ENCODE assay signal across 7 cellular contexts in the genomic region with DNA sequence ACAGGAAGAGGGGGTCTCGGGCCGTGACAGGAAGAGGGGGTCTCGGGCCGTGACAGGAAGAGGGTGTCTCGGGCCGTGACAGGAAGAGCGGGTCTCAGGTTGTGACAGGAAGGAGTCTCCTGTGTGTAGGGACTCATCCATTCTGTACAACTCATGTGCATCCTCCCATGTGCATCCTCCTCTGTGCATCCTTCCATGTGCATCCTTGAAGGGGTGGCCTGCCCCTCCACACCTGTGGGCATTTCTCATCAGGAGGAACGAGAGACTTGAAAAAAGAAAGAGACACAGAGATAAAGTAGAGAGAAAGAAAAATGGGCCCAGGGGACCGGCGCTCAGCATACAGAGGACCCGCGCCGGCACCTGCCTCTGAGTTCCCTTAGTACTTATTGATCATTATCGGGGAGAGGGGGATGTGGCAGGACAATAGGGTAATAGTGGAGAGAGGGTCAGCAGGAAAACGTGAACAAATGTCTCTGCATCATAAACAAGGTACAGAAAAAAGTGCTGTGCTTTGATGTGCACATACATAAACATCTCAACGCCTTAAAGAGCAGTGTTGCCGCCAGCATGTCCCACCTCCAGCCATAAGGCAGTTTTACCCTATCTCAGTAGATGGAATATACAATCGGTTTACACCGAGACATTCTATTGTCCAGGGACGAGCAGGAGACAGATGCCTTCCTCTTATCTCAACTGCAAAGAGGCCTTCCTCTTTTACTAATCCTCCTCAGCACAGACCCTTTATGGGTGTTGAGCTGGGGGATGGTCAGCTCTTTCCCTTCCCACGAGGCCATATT. TPM values are rescaled to one million over a fixed set of nuclear protein-coding genes. Genes with fewer than 3 reads are reported as not detected.
DNase-seq lines count a peak whose midpoint lies in the region; ATAC-seq and TF ChIP-seq lines count a peak whose summit lies in the region.
"Not testable (repeated sequence)": the region's sequence is repeated elsewhere in the genome, so short reads cannot be mapped to it uniquely, and the experiment has no call there.

No MANE protein-coding gene starts in this region.

- POLR2A ChIA-PET in CD8-positive, alpha-beta T cell (lab: Charles Lee), result not testable (repeated sequence)

- peak overlapping the region; percentile 63 for H3K4me3 Mint-ChIP-seq in CD8-positive, alpha-beta T cell
- H3K4me3 Mint-ChIP-seq in activated CD4-positive, alpha-beta T cell treated with anti-CD3 and anti-CD28 coated beads, Interleukin-2, amount 10 ng/mL, durations not matched to agents 24 days and 14 days, result peak overlapping the region; percentile 17
- peak overlapping the region; percentile 67 to 85 for H3K4me3 Mint-ChIP-seq in activated T-cell treated with anti-CD3 and anti-CD28 coated beads, Interleukin-2, amount 50 U/mL, for 72 hours
- H3K4me3 Mint-ChIP-seq in activated naive CD8-positive, alpha-beta T cell treated with anti-CD3 and anti-CD28 coated beads, Interleukin-2, amount 50 U/mL, for 24 hours, result peak overlapping the region; percentile 8

- H3K9me3 Mint-ChIP-seq in CD8-positive, alpha-beta T cell, result peaks cover 10% of the 10 kb centered on the region
- peaks cover 13% of the 10 kb centered on the region for H3K9me3 Mint-ChIP-seq in activated CD4-positive, alpha-beta T cell treated with anti-CD3 and anti-CD28 coated beads, Interleukin-2, amount 10 ng/mL, durations not matched to agents 24 days and 14 days
- peaks cover 7 to 13% of the 10 kb centered on the region in 2 donors for H3K9me3 Mint-ChIP-seq in activated T-cell treated with anti-CD3 and anti-CD28 coated beads, Interleukin-2, amount 50 U/mL, for 72 hours
- H3K9me3 Mint-ChIP-seq in activated naive CD8-positive, alpha-beta T cell treated with anti-CD3 and anti-CD28 coated beads, Interleukin-2, amount 50 U/mL, for 24 hours, result not testable (repeated sequence)

- peak overlapping the region; percentile 96 for H3K27ac Mint-ChIP-seq in CD8-positive, alpha-beta T cell
- peak overlapping the region; percentile 82 for H3K27ac Mint-ChIP-seq in activated CD4-positive, alpha-beta T cell treated with anti-CD3 and anti-CD28 coated beads, Interleukin-2, amount 10 ng/mL, durations not matched to agents 24 days and 14 days
- peak overlapping the region; percentile 96 for H3K27ac Mint-ChIP-seq in activated T-cell treated with anti-CD3 and anti-CD28 coated beads, Interleukin-2, amount 50 U/mL, for 72 hours
- peak overlapping the region; percentile 64 for H3K27ac Mint-ChIP-seq in activated naive CD8-positive, alpha-beta T cell treated with anti-CD3 and anti-CD28 coated beads, Interleukin-2, amount 50 U/mL, for 24 hours

- H3K4me3 ChIP-seq in CD8-positive, alpha-beta T cell (ENCODE audit: low read depth, low read length); NB4 (ENCODE audit: low read depth, low read length): not testable (repeated sequence)

- H3K4me1 ChIP-seq in CD8-positive, alpha-beta T cell (ENCODE audit: insufficient read depth, low read length), result peaks cover 16% of the 10 kb centered on the region

- H3K27me3 Mint-ChIP-seq in CD8-positive, alpha-beta T cell (ENCODE audit: low read depth); activated CD4-positive, alpha-beta T cell treated with anti-CD3 and anti-CD28 coated beads, Interleukin-2, amount 10 ng/mL, durations not matched to agents 24 days and 14 days; activated T-cell treated with anti-CD3 and anti-CD28 coated beads, Interleukin-2, amount 50 U/mL, for 72 hours (ENCODE audit: low read depth); activated naive CD8-positive, alpha-beta T cell treated with anti-CD3 and anti-CD28 coated beads, Interleukin-2, amount 50 U/mL, for 24 hours: not testable (repeated sequence)

- intact Hi-C loops in CD8-positive, alpha-beta T cell (cut with DNase I, micrococcal nuclease), result loop anchor here (2.0 kb wide), 2 partner anchors 26 to 68 kb away; a partner anchor contains a TSS
- intact Hi-C loops in activated CD4-positive, alpha-beta T cell treated with anti-CD3 and anti-CD28 coated beads, Interleukin-2, amount 10 ng/mL, durations not matched to agents 24 days and 14 days (cut with micrococcal nuclease), result not testable (repeated sequence)

- TF ChIP-seq CTCF in CD8-positive, alpha-beta T cell (IDR thresholded peaks at IDR 0.05); NB4 (IDR thresholded peaks at IDR 0.05; ENCODE audit: low read depth, low read length): not testable (repeated sequence)

- not testable (repeated sequence) for TF ChIP-seq POLR2A in NB4 (IDR thresholded peaks at IDR 0.05; ENCODE audit: extremely low read depth, insufficient read length)

- not testable (repeated sequence) for H3K36me3 Mint-ChIP-seq in CD8-positive, alpha-beta T cell; activated CD4-positive, alpha-beta T cell treated with anti-CD3 and anti-CD28 coated beads, Interleukin-2, amount 10 ng/mL, durations not matched to agents 24 days and 14 days (ENCODE audit: low read depth); activated T-cell treated with anti-CD3 and anti-CD28 coated beads, Interleukin-2, amount 50 U/mL, for 72 hours (ENCODE audit: insufficient read depth in 2 of 2); activated naive CD8-positive, alpha-beta T cell treated with anti-CD3 and anti-CD28 coated beads, Interleukin-2, amount 50 U/mL, for 24 hours (ENCODE audit: low read depth)

- H3K36me3 ChIP-seq in CD8-positive, alpha-beta T cell (ENCODE audit: insufficient read depth, low read length), result not testable (repeated sequence)

- peak; percentile 81 for ATAC-seq in CD8-positive, alpha-beta T cell
- peak in 1 of 2 donors; percentile 41 for ATAC-seq in activated T-cell treated with anti-CD3 and anti-CD28 coated beads, Interleukin-2, amount 50 U/mL, for 72 hours (replicated peaks in 1 of 2)
- not testable (repeated sequence) for ATAC-seq in activated naive CD8-positive, alpha-beta T cell treated with anti-CD3 and anti-CD28 coated beads, Interleukin-2, amount 50 U/mL, for 24 hours

- H3K27me3 ChIP-seq in CD8-positive, alpha-beta T cell (ENCODE audit: insufficient read depth, low read length), result not testable (repeated sequence)

- peak overlapping the region; percentile 45 for H3K27ac ChIP-seq in CD8-positive, alpha-beta T cell (ENCODE audit: low read depth, low read length)

- CTCF ChIA-PET in CD8-positive, alpha-beta T cell (lab: Charles Lee), result not testable (repeated sequence)

- peak in 2 of 7 experiments; percentile 16 to 22 for DNase-seq in CD8-positive, alpha-beta T cell
- peak; percentile 26 for DNase-seq in NB4 (ENCODE audit: low read depth)
- DNase-seq in activated CD4-positive, alpha-beta T cell treated with anti-CD3 and anti-CD28 coated beads, Interleukin-2, amount 10 ng/mL, durations not matched to agents 24 days and 14 days; activated T-cell treated with anti-CD3 and anti-CD28 coated beads, Interleukin-2, amount 50 U/mL, for 72 hours; activated naive CD8-positive, alpha-beta T cell treated with anti-CD3 and anti-CD28 coated beads, Interleukin-2, amount 50 U/mL, for 24 hours: not testable (repeated sequence)
- DNase-seq in medulla oblongata (ENCODE audit: extremely low spot score), result peak; percentile 0
- peak; percentile 35 for DNase-seq in stimulated activated CD8-positive, alpha-beta memory T cell treated with anti-CD3 and anti-CD28 coated beads, Interleukin-4, amount 100 ng/mL, for 48 hours

- H3K9me3 ChIP-seq in CD8-positive, alpha-beta T cell (ENCODE audit: low read length), result not testable (repeated sequence)

- peaks cover 26% of the 10 kb centered on the region for H3K4me1 Mint-ChIP-seq in CD8-positive, alpha-beta T cell (ENCODE audit: low read depth)
- not testable (repeated sequence) for H3K4me1 Mint-ChIP-seq in activated CD4-positive, alpha-beta T cell treated with anti-CD3 and anti-CD28 coated beads, Interleukin-2, amount 10 ng/mL, durations not matched to agents 24 days and 14 days; activated naive CD8-positive, alpha-beta T cell treated with anti-CD3 and anti-CD28 coated beads, Interleukin-2, amount 50 U/mL, for 24 hours
- H3K4me1 Mint-ChIP-seq in activated T-cell treated with anti-CD3 and anti-CD28 coated beads, Interleukin-2, amount 50 U/mL, for 72 hours (ENCODE audit: low read depth), result peaks cover 17% of the 10 kb centered on the region

RNA-seq across cellular contexts. Expression of a gene that starts 30.0 kb away (rescaled TPM):
- total RNA-seq in CD8-positive, alpha-beta T cell, result 10 to 100 TPM; 18.3 to 19.3 TPM
- 66.0 and 68.7 TPM in 2 replicates for total RNA-seq in activated CD4-positive, alpha-beta T cell treated with anti-CD3 and anti-CD28 coated beads, Interleukin-2, amount 10 ng/mL, durations not matched to agents 24 days and 14 days
- 10 to 100 TPM; 52.2 to 72.0 TPM for total RNA-seq in activated T-cell treated with anti-CD3 and anti-CD28 coated beads, Interleukin-2, amount 50 U/mL, for 72 hours

Comparison
In these comparisons a context has a peak if more than half of its experiments do, and no peak if none do; other contexts are left out.
1. H3K4me3 Mint-ChIP-seq: peak in every context shown above with its lines; median percentile 76 in activated T-cell treated with anti-CD3 and anti-CD28 coated beads, Interleukin-2, amount 50 U/mL, for 72 hours; 63 in CD8-positive, alpha-beta T cell; 17 in activated CD4-positive, alpha-beta T cell treated with anti-CD3 and anti-CD28 coated beads, Interleukin-2, amount 10 ng/mL, durations not matched to agents 24 days and 14 days; 8 in activated naive CD8-positive, alpha-beta T cell treated with anti-CD3 and anti-CD28 coated beads, Interleukin-2, amount 50 U/mL, for 24 hours.